Comparison of ENCODE assay signal across 18 cellular contexts in the genomic region with DNA sequence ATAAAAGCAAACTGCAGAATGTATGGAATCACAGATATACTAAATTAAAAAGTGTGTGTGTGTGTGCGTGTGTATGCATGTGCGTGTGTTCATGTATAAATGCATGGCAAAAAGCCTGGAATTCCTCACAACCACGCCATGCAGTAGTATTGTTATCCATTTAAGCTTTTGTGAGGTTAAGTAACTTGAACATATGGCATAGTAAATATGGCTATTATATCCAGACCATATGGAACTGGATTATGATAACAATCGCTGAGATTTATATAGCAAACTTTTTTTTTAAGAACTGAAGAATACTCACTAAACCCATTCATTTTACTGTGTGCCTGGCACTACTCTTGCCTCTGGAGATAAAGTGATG. TPM values are rescaled to one million over a fixed set of nuclear protein-coding genes. Genes with fewer than 3 reads are reported as not detected.
A peak's percentile ranks its signal among the peaks of the same experiment; 100 is the strongest.
DNase-seq lines count a peak whose midpoint lies in the region; ATAC-seq, FAIRE-seq and TF ChIP-seq lines count a peak whose summit lies in the region.
"Had no signal": no experiment of that assay in that cellular context is flagged by ENCODE, and none has a peak within 500 bp of the region (broad histone marks: within the 10 kb centered on the region; RNA-seq: fewer than 3 reads in every experiment).

No MANE protein-coding gene starts in this region.

- no peaks in the 10 kb centered on the region for H3K9me3 ChIP-seq in muscle layer of colon (ENCODE audit: low read length)
- H3K9me3 ChIP-seq in kidney (ENCODE audit: control insufficient read depth in 1 of 2, low read length in 2 of 2) = no peaks in the 10 kb centered on the region
- H3K9me3 ChIP-seq: BLaER1 treated with 17β-estradiol and CSF1 and Interleukin-3, amounts not matched to agents 10 nM and 100 nM; colonic mucosa had no signal

- no peak overlapping the region for H3K4me3 ChIP-seq in muscle layer of colon (ENCODE audit: low read depth in 1 of 2, low read length in 2 of 2)
- no peak overlapping the region for H3K4me3 ChIP-seq in kidney (ENCODE audit: low read length in 2 of 2)
- H3K4me3 ChIP-seq: BLaER1 treated with 17β-estradiol and CSF1 and Interleukin-3, amounts not matched to agents 10 nM and 100 nM; colonic mucosa had no signal

- no peaks in the 10 kb centered on the region for H3K27me3 ChIP-seq in muscle layer of colon (ENCODE audit: control insufficient read depth in 1 of 2, insufficient read depth in 2 of 2, low read length in 2 of 2)
- H3K27me3 ChIP-seq: BLaER1 treated with 17β-estradiol and CSF1 and Interleukin-3, amounts not matched to agents 10 nM and 100 nM; colonic mucosa had no signal

- FAIRE-seq in kidney (lab: Jason Lieb, UNC) = no peak
- FAIRE-seq: endometrium had no signal

- DNase-seq in NCI-H82 (lab: John Stamatoyannopoulos, UW) = peak; percentile 35
- DNase-seq in NCI-H82 treated with DMSO at 0.1 percent for 48 hours (lab: John Stamatoyannopoulos, UW; ENCODE audit: unreplicated experiment) = no peak
- no peak for DNase-seq in kidney
- DNase-seq in GOT3 (lab: John Stamatoyannopoulos, UW) = no peak
- DNase-seq: activated CD4-positive, alpha-beta T cell treated with anti-CD3 and anti-CD28 coated beads, Interleukin-2, amount 10 ng/mL, durations not matched to agents 24 days and 14 days; activated CD8-positive, alpha-beta memory T cell treated with anti-CD3 and anti-CD28 coated beads, Interleukin-2, amount 10 ng/mL, durations not matched to agents 7 days and 5 days; activated naive CD8-positive, alpha-beta T cell treated with anti-CD3 and anti-CD28 coated beads for 36 hours; MM.1S; NCI-H345; retina; T-helper 1 cell had no signal

- H3K36me3 ChIP-seq in muscle layer of colon (ENCODE audit: insufficient read depth, low read length) = no peaks in the 10 kb centered on the region
- H3K36me3 ChIP-seq in kidney (ENCODE audit: control insufficient read depth in 1 of 2, insufficient read depth in 2 of 2, low read length in 2 of 2) = no peaks in the 10 kb centered on the region
- H3K36me3 ChIP-seq: BLaER1 treated with 17β-estradiol and CSF1 and Interleukin-3, amounts not matched to agents 10 nM and 100 nM; colonic mucosa had no signal

- intact Hi-C loops in kidney (cut with DNase I) = no loop called here

- TF ChIP-seq CTCF in VCaP (conservative IDR thresholded peaks at IDR 0.05) (no peak), kidney (IDR thresholded peaks at IDR 0.05; ENCODE audit: borderline replicate concordance, extremely low read depth, insufficient read depth) (no peak)

- peaks cover 15% of the 10 kb centered on the region for H3K4me1 ChIP-seq in muscle layer of colon (ENCODE audit: insufficient read depth, low read length)
- no peaks in the 10 kb centered on the region for H3K4me1 ChIP-seq in kidney (ENCODE audit: control insufficient read depth in 1 of 2, insufficient read depth in 1 of 2, low read depth in 1 of 2, low read length in 2 of 2)
- H3K4me1 ChIP-seq: colonic mucosa had no signal

- peak overlapping the region; percentile 43 for H3K27ac ChIP-seq in VCaP
- peak overlapping the region; percentile 14 for H3K27ac ChIP-seq in muscle layer of colon (ENCODE audit: low read depth, low read length)
- H3K27ac ChIP-seq in kidney (ENCODE audit: low read depth in 2 of 2, low read length in 2 of 2) = no peak overlapping the region
- H3K27ac ChIP-seq: BLaER1 treated with 17β-estradiol and CSF1 and Interleukin-3, amounts not matched to agents 10 nM and 100 nM; colonic mucosa had no signal

- ATAC-seq in GM19467 (IDR thresholded peaks at IDR 0.05; ENCODE audit: unreplicated experiment) (no peak), HG02938 (IDR thresholded peaks at IDR 0.05; ENCODE audit: unreplicated experiment) (no peak)
- ATAC-seq: activated CD8-positive, alpha-beta memory T cell treated with anti-CD3 and anti-CD28 coated beads, Interleukin-2, amount 10 ng/mL, durations not matched to agents 7 days and 5 days had no signal

- H3K9ac ChIP-seq in muscle layer of colon (ENCODE audit: low read length) = no peak overlapping the region
- no peak overlapping the region for H3K9ac ChIP-seq in kidney (ENCODE audit: low read length in 2 of 2)
- H3K9ac ChIP-seq: BLaER1 treated with 17β-estradiol and CSF1 and Interleukin-3, amounts not matched to agents 10 nM and 100 nM had no signal

RNA-seq across cellular contexts. Expression of a gene that starts 22.3 kb away (rescaled TPM):
- total RNA-seq in kidney = 1.1 TPM
- polyA plus RNA-seq in kidney (ENCODE audit: insufficient read depth, low read depth, low replicate concordance) = 4.5 TPM

Comparison
In these comparisons a context has a peak if more than half of its experiments do, and no peak if none do; other contexts are left out.
1. H3K27ac ChIP-seq: peak in VCaP (single experiment) and muscle layer of colon (single experiment); none in kidney (0 of 2).